In genomic region chr19:55069137-55069858, GRCh38 we compare ENCODE assay signal across 8 cellular contexts. TPM values are rescaled to one million over a fixed set of nuclear protein-coding genes. Genes with fewer than 3 reads are reported as not detected.
DNase-seq lines count a peak whose midpoint lies in the region; ATAC-seq lines count a peak whose summit lies in the region.

No MANE protein-coding gene starts in this region.

- peak overlapping the region; percentile 56 for H3K4me3 ChIP-seq in SK-N-MC
- peak overlapping the region; percentile 0 for H3K4me3 ChIP-seq in skeletal muscle cell (ENCODE audit: low read depth, low read length)

- ATAC-seq in Right ventricle myocardium superior (ENCODE audit: poor library complexity) (peak; percentile 55), left cardiac atrium (peak in 1 of 2 donors; percentile 48), HG03521 (IDR thresholded peaks at IDR 0.05; ENCODE audit: unreplicated experiment) (no peak)

- intact Hi-C loops in Right ventricle myocardium superior (cut with DNase I) (no loop called here), cardiac septum (cut with DNase I) (no loop called here), left cardiac atrium (cut with DNase I) (no loop called here)

- no peaks in the 10 kb centered on the region for H3K36me3 ChIP-seq in SK-N-MC (ENCODE audit: insufficient read depth, low read length)

- H3K27ac ChIP-seq in SK-N-MC, result no peak overlapping the region

- DNase-seq in Right ventricle myocardium superior, result no peak
- DNase-seq in cardiac septum (ENCODE audit: low spot score), result no peak
- DNase-seq in SK-N-MC (ENCODE audit: low read depth, low spot score), result no peak
- peak; percentile 54 for DNase-seq in left cardiac atrium
- DNase-seq in skeletal muscle cell (ENCODE audit: low read depth), result no peak
- DNase-seq in activated effector memory CD4-positive, alpha-beta T cell treated with anti-CD3 and anti-CD28 coated beads, Interleukin-2, amount 50 U/mL, for 16 hours, result no peak
- no peak for DNase-seq in NCI-H128 (lab: John Stamatoyannopoulos, UW; ENCODE audit: unreplicated experiment)

- no peak overlapping the region for H3K9ac ChIP-seq in SK-N-MC (ENCODE audit: insufficient read length)

- no peaks in the 10 kb centered on the region for H3K9me3 ChIP-seq in SK-N-MC (ENCODE audit: low read depth, low read length)

RNA-seq across cellular contexts. Expression of gene RDH13, which starts 6.3 kb away (rescaled TPM):
- total RNA-seq in Right ventricle myocardium superior (45.6 TPM), cardiac septum (43.4 TPM), left cardiac atrium (10 to 100 TPM; 33.9 to 41.1 TPM)

RNA-seq across cellular contexts. Expression of gene EPS8L1, which starts 6.4 kb away (rescaled TPM):
- 0.83 TPM for total RNA-seq in Right ventricle myocardium superior
- total RNA-seq in cardiac septum, result 1.9 TPM
- 1 to 10 TPM; 2.2 to 3.7 TPM for total RNA-seq in left cardiac atrium

RNA-seq across cellular contexts. Expression of gene GP6, which starts 31.2 kb away (rescaled TPM):
- total RNA-seq in Right ventricle myocardium superior, result 0.48 TPM
- total RNA-seq in cardiac septum, result 0.65 TPM
- total RNA-seq in left cardiac atrium, result under 1 TPM; 0.13 to 0.24 TPM

RNA-seq across cellular contexts. Expression of gene PPP1R12C, which starts 48.1 kb away (rescaled TPM):
- total RNA-seq in Right ventricle myocardium superior (126 TPM), cardiac septum (215 TPM), left cardiac atrium (100 to 1,000 TPM; 117 to 193 TPM)
